21 cellular contexts compared by ENCODE assay signal in the genomic region with DNA sequence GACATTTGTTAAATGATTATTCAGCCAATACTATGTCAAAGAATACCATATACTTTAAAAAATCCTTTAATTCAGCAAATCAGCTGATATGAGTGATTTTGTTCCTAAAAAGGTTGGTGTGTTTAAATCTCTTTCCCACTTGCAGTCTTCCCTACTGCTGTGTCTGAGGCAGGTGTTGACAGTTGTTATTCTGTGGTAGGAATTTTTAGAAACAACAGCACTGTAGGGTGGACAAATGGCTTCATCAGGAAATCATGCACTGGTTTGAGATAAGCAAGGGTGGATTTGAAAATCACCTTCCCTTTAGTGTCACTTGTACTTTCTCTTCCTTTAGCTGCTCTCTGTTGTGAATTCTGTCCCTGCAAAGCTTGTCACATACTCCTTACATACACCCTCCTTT.
DNase-seq lines count a peak whose midpoint lies in the region; ATAC-seq, FAIRE-seq and TF ChIP-seq lines count a peak whose summit lies in the region.
"Had no signal": no experiment of that assay in that cellular context is flagged by ENCODE, and none has a peak within 500 bp of the region (broad histone marks: within the 10 kb centered on the region; RNA-seq: fewer than 3 reads in every experiment).

No MANE protein-coding gene starts in this region.

- FAIRE-seq in K562 (lab: Jason Lieb, UNC), result no peak
- FAIRE-seq: G401.6, GM12878 had no signal

- no peaks in the 10 kb centered on the region for H3K9me1 ChIP-seq in K562 (ENCODE audit: control insufficient read depth, insufficient read depth, low read length)

- H3K9me3 ChIP-seq in K562 (replicated peaks; ENCODE audit: control insufficient read depth, insufficient read depth, low read depth, low read length) (no peaks in the 10 kb centered on the region), right atrium auricular region (no peaks in the 10 kb centered on the region), vagina (no peaks in the 10 kb centered on the region)
- H3K9me3 ChIP-seq: BE2C had no signal

- in situ Hi-C loops in K562 (cut with MboI), result no loop called here

- intact Hi-C loops in K562 (cut with micrococcal nuclease), result no loop called here
- intact Hi-C loops in vagina (cut with DNase I), result no loop called here

- H3K4me1 ChIP-seq in K562 (replicated peaks in 1 of 2; ENCODE audit: control insufficient read depth in 2 of 2, insufficient read depth in 2 of 2, low read length in 2 of 2), result peaks cover 0 to 5% of the 10 kb centered on the region in 2 experiments; a peak in 2 of 5 replicates
- H3K4me1 ChIP-seq in right atrium auricular region, result peaks cover 0 to 41% of the 10 kb centered on the region in 2 donors
- peaks cover 14% of the 10 kb centered on the region for H3K4me1 ChIP-seq in vagina
- H3K4me1 ChIP-seq: BE2C had no signal

- no peak overlapping the region for H3K9ac ChIP-seq in K562 (ENCODE audit: insufficient read depth in 1 of 2, low read depth in 2 of 2, low read length in 2 of 2)

- H3K36me3 ChIP-seq in K562 (ENCODE audit: control insufficient read depth, insufficient read depth, low read length) (no peaks in the 10 kb centered on the region), right atrium auricular region (no peaks in the 10 kb centered on the region), vagina (no peaks in the 10 kb centered on the region)
- H3K36me3 ChIP-seq: BE2C had no signal

- no peak for TF ChIP-seq RAD21 in K562 (CRISPR knock-in tag; conservative IDR thresholded peaks at IDR 0.05 in 1 of 2, IDR thresholded peaks at IDR 0.05 in 1 of 2)

- BruUV-seq in K562 (replicated peaks; lab: Mats Ljungman, UMichigan), result no TSS peak

- H3K4me3 Mint-ChIP-seq in T-helper 2 cell treated with Interferon-gamma antibody and Interleukin-4, amounts not matched to agents 5 μg/mL and 100 μg/mL, for 36 hours, result no peak overlapping the region
- no peak overlapping the region for H3K4me3 Mint-ChIP-seq in endothelial cell (ENCODE audit: unreplicated experiment)
- H3K4me3 Mint-ChIP-seq: CD8-positive, alpha-beta memory T cell had no signal

- CTCF ChIA-PET in K562 (lab: Yijun Ruan, JAX; ENCODE audit: low intra/inter-chr PET ratio), result no interaction called here

- POLR2A ChIA-PET in K562 (lab: Yijun Ruan, JAX), result no interaction called here

- H3K9me3 Mint-ChIP-seq in T-helper 2 cell treated with Interferon-gamma antibody and Interleukin-4, amounts not matched to agents 5 μg/mL and 100 μg/mL, for 36 hours, result no peaks in the 10 kb centered on the region
- no peaks in the 10 kb centered on the region for H3K9me3 Mint-ChIP-seq in endothelial cell (ENCODE audit: unreplicated experiment)
- H3K9me3 Mint-ChIP-seq: CD8-positive, alpha-beta memory T cell had no signal

- peak overlapping the region; percentile 4 for H3K27ac Mint-ChIP-seq in T-helper 2 cell treated with Interferon-gamma antibody and Interleukin-4, amounts not matched to agents 5 μg/mL and 100 μg/mL, for 36 hours
- no peak overlapping the region for H3K27ac Mint-ChIP-seq in endothelial cell (ENCODE audit: unreplicated experiment)
- H3K27ac Mint-ChIP-seq: CD8-positive, alpha-beta memory T cell had no signal

- peaks cover 47% of the 10 kb centered on the region for H3K4me1 Mint-ChIP-seq in T-helper 2 cell treated with Interferon-gamma antibody and Interleukin-4, amounts not matched to agents 5 μg/mL and 100 μg/mL, for 36 hours (ENCODE audit: low read depth)
- peaks cover 18% of the 10 kb centered on the region for H3K4me1 Mint-ChIP-seq in endothelial cell (ENCODE audit: unreplicated experiment)

- TF ChIP-seq CTCF in K562 (IDR thresholded peaks at IDR 0.05 in 2 of 3, conservative IDR thresholded peaks at IDR 0.05 in 1 of 3; ENCODE audit: insufficient read depth in 2 of 3, low read depth in 1 of 3, low read length in 3 of 3) (no peak), right atrium auricular region (IDR thresholded peaks at IDR 0.05) (no peak), vagina (IDR thresholded peaks at IDR 0.05) (no peak), endothelial cell (IDR thresholded peaks at IDR 0.05; ENCODE audit: unreplicated experiment) (no peak)

- no peaks in the 10 kb centered on the region for H3K27me3 Mint-ChIP-seq in T-helper 2 cell treated with Interferon-gamma antibody and Interleukin-4, amounts not matched to agents 5 μg/mL and 100 μg/mL, for 36 hours (ENCODE audit: low read depth)
- H3K27me3 Mint-ChIP-seq in endothelial cell (ENCODE audit: unreplicated experiment), result peaks cover 2% of the 10 kb centered on the region

- H3K4me3 ChIP-seq in K562 (no peak overlapping the region), right atrium auricular region (no peak overlapping the region), vagina (no peak overlapping the region)
- H3K4me3 ChIP-seq: GM12878 had no signal

- H3K79me2 ChIP-seq in K562 (ENCODE audit: control insufficient read depth, insufficient read depth, low read length), result no peaks in the 10 kb centered on the region

- H3K4me2 ChIP-seq in K562 (ENCODE audit: insufficient read depth, low read length), result no peak overlapping the region

- TF ChIP-seq EP300 in K562 (IDR thresholded peaks at IDR 0.05; ENCODE audit: low read length), result no peak

- no peak for DNase-seq in T-helper 2 cell treated with Interferon-gamma antibody and Interleukin-4, amounts not matched to agents 5 μg/mL and 100 μg/mL, for 36 hours (ENCODE audit: low spot score)
- DNase-seq in T-helper 2 cell (no peak), K562 (ENCODE audit: extremely low read depth in 1 of 4, low spot score in 3 of 4) (no peak), right atrium auricular region (ENCODE audit: low spot score) (no peak), vagina (ENCODE audit: extremely low spot score in 2 of 2) (no peak), NCI-H748 (lab: John Stamatoyannopoulos, UW; ENCODE audit: unreplicated experiment) (no peak), COLO668 (lab: John Stamatoyannopoulos, UW; ENCODE audit: unreplicated experiment) (no peak), endothelial cell (ENCODE audit: low spot score) (no peak)
- DNase-seq: BE2C; CD8-positive, alpha-beta memory T cell; DND-41; GOT3; KBM-7; MV-4-11; NCI-H1417; NCI-H2029 treated with DMSO at 0.1 percent for 48 hours; NCI-H510A; NCI-H82 had no signal

- H3K27me3 ChIP-seq in K562 (ENCODE audit: control insufficient read depth in 2 of 2, insufficient read depth in 2 of 2, low read length in 2 of 2), result no peaks in the 10 kb centered on the region
- H3K27me3 ChIP-seq in right atrium auricular region, result no peaks in the 10 kb centered on the region
- no peaks in the 10 kb centered on the region for H3K27me3 ChIP-seq in vagina
- H3K27me3 ChIP-seq: BE2C had no signal

- ATAC-seq in K562, result no peak
- ATAC-seq: GM12878 had no signal

- H2AFZ ChIP-seq in K562 (ENCODE audit: low read depth, low read length), result peak overlapping the region; percentile 46; the same call in 1 of the 2 replicates

- TF ChIP-seq POLR2A in K562 (conservative IDR thresholded peaks at IDR 0.05), result no peak
- TF ChIP-seq POLR2A in vagina (IDR thresholded peaks at IDR 0.05), result no peak

- no peaks in the 10 kb centered on the region for H4K20me1 ChIP-seq in K562 (replicated peaks; ENCODE audit: control insufficient read depth, insufficient read depth, low read length)

- no peak overlapping the region for H3K27ac ChIP-seq in K562 (ENCODE audit: extremely low read depth, low read depth, low read length)
- peak overlapping the region; percentile 60 to 78 for H3K27ac ChIP-seq in right atrium auricular region
- H3K27ac ChIP-seq in vagina, result peak overlapping the region; percentile 39
- H3K27ac ChIP-seq: 22Rv1 had no signal

- peaks cover 3% of the 10 kb centered on the region for H3K36me3 Mint-ChIP-seq in T-helper 2 cell treated with Interferon-gamma antibody and Interleukin-4, amounts not matched to agents 5 μg/mL and 100 μg/mL, for 36 hours (ENCODE audit: low read depth)
- H3K36me3 Mint-ChIP-seq in endothelial cell (ENCODE audit: low read depth, unreplicated experiment), result no peaks in the 10 kb centered on the region

TF ChIP-seq in K562, 482 proteins besides CTCF, POLR2A, EP300 and RAD21:
- TF ChIP-seq NR3C1 (CRISPR knock-in tag; IDR thresholded peaks at IDR 0.05), result no peak
- no peak for TF ChIP-seq GABPB1 (CRISPR knock-in tag; IDR thresholded peaks at IDR 0.05)
- no peak for TF ChIP-seq ZNF347 (CRISPR knock-in tag; IDR thresholded peaks at IDR 0.05; ENCODE audit: low read depth)
- no peak for TF ChIP-seq SAP30 (IDR thresholded peaks at IDR 0.05; ENCODE audit: borderline replicate concordance, insufficient read depth, low read depth, low read length, poor library complexity, severe bottlenecking)
- TF ChIP-seq ZNF830 (CRISPR knock-in tag; IDR thresholded peaks at IDR 0.05), result no peak
- TF ChIP-seq SRF (CRISPR knock-in tag; IDR thresholded peaks at IDR 0.05), result no peak
- TF ChIP-seq ZFX (CRISPR knock-in tag; IDR thresholded peaks at IDR 0.05), result no peak
- no peak for TF ChIP-seq KLF16 (IDR thresholded peaks at IDR 0.05)
- no peak for TF ChIP-seq DDX20 (tag; IDR thresholded peaks at IDR 0.05; ENCODE audit: low read depth)
- no peak for TF ChIP-seq ZNF316 (IDR thresholded peaks at IDR 0.05)
- TF ChIP-seq BDP1 (IDR thresholded peaks at IDR 0.05; ENCODE audit: insufficient read depth, insufficient read length), result no peak
TF ChIP-seq in K562: peak in this region for 0.
